In the genomic region with DNA sequence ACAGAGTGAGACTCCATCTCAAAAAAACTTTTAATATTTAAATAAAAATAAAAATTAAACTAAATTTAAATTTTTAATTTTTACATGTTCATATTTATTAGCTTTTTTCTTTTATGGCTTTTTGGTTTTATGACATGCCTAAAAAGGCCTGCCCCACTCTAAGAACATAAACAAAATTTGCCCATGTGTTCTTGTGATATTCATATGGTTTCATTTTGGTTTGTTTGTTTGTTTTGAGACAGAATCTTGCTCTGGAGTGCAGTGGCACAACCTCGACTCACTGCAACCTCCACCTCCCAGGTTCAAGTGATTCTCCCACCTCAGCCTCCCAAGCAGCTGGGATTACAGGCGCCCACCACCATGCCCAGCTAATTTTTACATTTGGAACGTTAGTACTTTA, we compare ENCODE assay signal across 18 cellular contexts. TPM values are rescaled to one million over a fixed set of nuclear protein-coding genes. Genes with fewer than 3 reads are reported as not detected.
DNase-seq lines count a peak whose midpoint lies in the region; ATAC-seq and TF ChIP-seq lines count a peak whose summit lies in the region.
"Had no signal": no experiment of that assay in that cellular context is flagged by ENCODE, and none has a peak within 500 bp of the region (broad histone marks: within the 10 kb centered on the region; RNA-seq: fewer than 3 reads in every experiment).

No MANE protein-coding gene starts in this region.

- H4K20me1 ChIP-seq in PC-3 (ENCODE audit: low read length): no peaks in the 10 kb centered on the region

- no peak for TF ChIP-seq POLR2A in esophagus muscularis mucosa (IDR thresholded peaks at IDR 0.05; ENCODE audit: low read depth)

- no peak overlapping the region for H3K4me3 Mint-ChIP-seq in CD14-positive monocyte
- H3K4me3 Mint-ChIP-seq: activated CD4-positive, alpha-beta memory T cell treated with anti-CD3 and anti-CD28 coated beads for 36 hours; endodermal cell; natural killer cell treated with Interleukin-12 subunit alpha and Interleukin-12 subunit beta and Interleukin-15 and Interleukin-18, amount 100 ng/mL, for 72 hours; T-helper 1 cell treated with Interleukin-12 subunit alpha and Interleukin-12 subunit beta and Interleukin-4 antibody, amounts not matched to agents 30 μg/mL and 1 μg/mL, for 36 hours had no signal

- H3K4me2 ChIP-seq in PC-3 (ENCODE audit: low read length) (no peak overlapping the region), skeletal muscle satellite cell (ENCODE audit: low read length) (no peak overlapping the region)

- no peaks in the 10 kb centered on the region for H3K36me3 Mint-ChIP-seq in CD14-positive monocyte
- H3K36me3 Mint-ChIP-seq: activated CD4-positive, alpha-beta memory T cell treated with anti-CD3 and anti-CD28 coated beads for 36 hours; natural killer cell treated with Interleukin-12 subunit alpha and Interleukin-12 subunit beta and Interleukin-15 and Interleukin-18, amount 100 ng/mL, for 72 hours had no signal

- intact Hi-C loops in CD14-positive monocyte (cut with micrococcal nuclease) (no loop called here), PC-3 (cut with micrococcal nuclease) (loop anchor here (5.0 kb wide), 1 partner anchor 38 kb away; a partner anchor contains a TSS), esophagus muscularis mucosa (cut with DNase I) (no loop called here)

- TF ChIP-seq EP300 in esophagus muscularis mucosa (IDR thresholded peaks at IDR 0.05): no peak

- peaks cover 47% of the 10 kb centered on the region for H3K4me1 ChIP-seq in PC-3 (ENCODE audit: insufficient read depth, low read length)
- H3K4me1 ChIP-seq in esophagus muscularis mucosa: peaks cover 17 to 30% (median 23%) of the 10 kb centered on the region in 4 donors
- peaks cover 53% of the 10 kb centered on the region for H3K4me1 ChIP-seq in skeletal muscle satellite cell (ENCODE audit: control insufficient read depth, insufficient read depth, low read length)

- no peak overlapping the region for H2AFZ ChIP-seq in PC-3 (ENCODE audit: low read length)
- H2AFZ ChIP-seq: GM23248 had no signal

- CTCF ChIA-PET in PC-3 (lab: Charles Lee): no interaction called here

- H3K4me3 ChIP-seq in PC-3 (ENCODE audit: low read length) (no peak overlapping the region), esophagus muscularis mucosa (no peak overlapping the region), skeletal muscle satellite cell (ENCODE audit: low read length) (no peak overlapping the region)
- H3K4me3 ChIP-seq: GM23248, testis had no signal

- H3K4me1 Mint-ChIP-seq in CD14-positive monocyte: peaks cover 48% of the 10 kb centered on the region

- WGBS in esophagus muscularis mucosa: 88% methylated on average over 3 of the region's 3 CpGs

- no peak for TF ChIP-seq CTCF in CD14-positive monocyte (IDR thresholded peaks at IDR 0.05)
- TF ChIP-seq CTCF in PC-3 (conservative IDR thresholded peaks at IDR 0.05; ENCODE audit: low read depth, low read length): no peak
- no peak for TF ChIP-seq CTCF in esophagus muscularis mucosa (IDR thresholded peaks at IDR 0.05)

- ATAC-seq in PC-3 (no peak), GM18498 (IDR thresholded peaks at IDR 0.05; ENCODE audit: unreplicated experiment) (no peak), HG02884 (IDR thresholded peaks at IDR 0.05; ENCODE audit: unreplicated experiment) (no peak)
- ATAC-seq: natural killer cell treated with Interleukin-12 subunit alpha and Interleukin-12 subunit beta and Interleukin-15 and Interleukin-18, amount 100 ng/mL, for 72 hours had no signal

- no peak for DNase-seq in CD14-positive monocyte (ENCODE audit: low spot score)
- no peak for DNase-seq in PC-3
- no peak for DNase-seq in esophagus muscularis mucosa (ENCODE audit: extremely low spot score)
- DNase-seq in T-helper 1 cell: no peak
- no peak for DNase-seq in AML-193 (lab: John Stamatoyannopoulos, UW)
- DNase-seq: activated CD4-positive, alpha-beta memory T cell treated with anti-CD3 and anti-CD28 coated beads for 36 hours; Calu3; endodermal cell; kidney; NCI-H1417; SIG-M5; testis had no signal

- H3K36me3 ChIP-seq in PC-3 (ENCODE audit: low read depth, low read length) (no peaks in the 10 kb centered on the region), esophagus muscularis mucosa (no peaks in the 10 kb centered on the region), skeletal muscle satellite cell (ENCODE audit: insufficient read depth, low read length) (no peaks in the 10 kb centered on the region)

- no peaks in the 10 kb centered on the region for H3K9me3 ChIP-seq in PC-3 (ENCODE audit: low read length)
- peaks cover 0 to 6% (median 2%) of the 10 kb centered on the region in 4 donors for H3K9me3 ChIP-seq in esophagus muscularis mucosa
- no peaks in the 10 kb centered on the region for H3K9me3 ChIP-seq in skeletal muscle satellite cell (replicated peaks; ENCODE audit: low read length)
- H3K9me3 ChIP-seq: testis had no signal

- H3F3A ChIP-seq in PC-3 (ENCODE audit: low read length, unreplicated experiment): peaks cover 8% of the 10 kb centered on the region

- POLR2A ChIA-PET in PC-3 (lab: Charles Lee; ENCODE audit: unreplicated experiment): no interaction called here

- H3K27ac ChIP-seq in PC-3 (ENCODE audit: low read length) (peak overlapping the region; percentile 98), esophagus muscularis mucosa (replicated peaks in 1 of 4) (peak overlapping the region; percentile 42 to 85 (median 79))

- no peaks in the 10 kb centered on the region for H3K9me2 ChIP-seq in PC-3 (replicated peaks; ENCODE audit: low read length)

- no peaks in the 10 kb centered on the region for H3K27me3 ChIP-seq in PC-3 (ENCODE audit: low read length)
- H3K27me3 ChIP-seq in esophagus muscularis mucosa: no peaks in the 10 kb centered on the region
- H3K27me3 ChIP-seq in skeletal muscle satellite cell (ENCODE audit: control insufficient read depth, insufficient read depth, low read length): no peaks in the 10 kb centered on the region
- H3K27me3 ChIP-seq: testis had no signal

- H3K27me3 Mint-ChIP-seq in CD14-positive monocyte (ENCODE audit: low read depth in 3 of 3): peaks cover 0 to 4% (median 2%) of the 10 kb centered on the region in 3 donors
- H3K27me3 Mint-ChIP-seq: activated CD4-positive, alpha-beta memory T cell treated with anti-CD3 and anti-CD28 coated beads for 36 hours had no signal

- no TSS peak for BruUV-seq in PC-3 (replicated peaks; lab: Mats Ljungman, UMichigan)

- H3K9ac ChIP-seq in PC-3 (ENCODE audit: low read length) (peak overlapping the region; percentile 81), skeletal muscle satellite cell (ENCODE audit: low read depth, low read length) (peak overlapping the region; percentile 84)

- no peaks in the 10 kb centered on the region for H3K79me2 ChIP-seq in PC-3 (ENCODE audit: low read length)

- H3K27ac Mint-ChIP-seq in CD14-positive monocyte: peak overlapping the region; percentile 4 to 99 (median 95)
- H3K27ac Mint-ChIP-seq: activated CD4-positive, alpha-beta memory T cell treated with anti-CD3 and anti-CD28 coated beads for 36 hours; endodermal cell had no signal

- H3K9me3 Mint-ChIP-seq in CD14-positive monocyte: no peaks in the 10 kb centered on the region
- H3K9me3 Mint-ChIP-seq: activated CD4-positive, alpha-beta memory T cell treated with anti-CD3 and anti-CD28 coated beads for 36 hours; natural killer cell treated with Interleukin-12 subunit alpha and Interleukin-12 subunit beta and Interleukin-15 and Interleukin-18, amount 100 ng/mL, for 72 hours; T-helper 1 cell treated with Interleukin-12 subunit alpha and Interleukin-12 subunit beta and Interleukin-4 antibody, amounts not matched to agents 30 μg/mL and 1 μg/mL, for 36 hours had no signal

RNA-seq across cellular contexts. Expression of a gene that starts 27.7 kb away (rescaled TPM):
- polyA plus RNA-seq in CD14-positive monocyte: not detected
- total RNA-seq in PC-3 (2014; rRNA removed): 1.3 and 1.6 TPM in 2 replicates
- 1 to 10 TPM; 3.3 to 10.0 (median 4.2) TPM for total RNA-seq in esophagus muscularis mucosa
- 3.3 and 64.2 TPM in 2 replicates for total RNA-seq in skeletal muscle satellite cell (2012; rRNA removed)
- total RNA-seq: GM23248 had no signal

RNA-seq across cellular contexts. Expression of a gene that starts 35.9 kb away (rescaled TPM):
- polyA plus RNA-seq in CD14-positive monocyte: under 1 TPM in 1 of 2 donors, not detected in 1; 0.26 TPM
- total RNA-seq in PC-3 (2014; rRNA removed) (0.04 and 0.12 TPM in 2 replicates), esophagus muscularis mucosa (10 to 100 TPM; 15.4 to 59.2 (median 37.2) TPM)
- total RNA-seq in skeletal muscle satellite cell (2012; rRNA removed): 21.5 and 30.1 TPM in 2 replicates
- total RNA-seq: activated CD4-positive, alpha-beta memory T cell treated with anti-CD3 and anti-CD28 coated beads for 36 hours had no signal

Comparison
In these comparisons a context has a peak if more than half of its experiments do, and no peak if none do; other contexts are left out.
1. RNA of a gene that starts 35.9 kb away (total RNA-seq): 15.4 to 59.2 TPM in esophagus muscularis mucosa; 0.04 to 0.12 TPM in PC-3; every median in the first group is over 10 times any median in the second.